ENCODE assay signal across 1 cellular context in the genomic region with DNA sequence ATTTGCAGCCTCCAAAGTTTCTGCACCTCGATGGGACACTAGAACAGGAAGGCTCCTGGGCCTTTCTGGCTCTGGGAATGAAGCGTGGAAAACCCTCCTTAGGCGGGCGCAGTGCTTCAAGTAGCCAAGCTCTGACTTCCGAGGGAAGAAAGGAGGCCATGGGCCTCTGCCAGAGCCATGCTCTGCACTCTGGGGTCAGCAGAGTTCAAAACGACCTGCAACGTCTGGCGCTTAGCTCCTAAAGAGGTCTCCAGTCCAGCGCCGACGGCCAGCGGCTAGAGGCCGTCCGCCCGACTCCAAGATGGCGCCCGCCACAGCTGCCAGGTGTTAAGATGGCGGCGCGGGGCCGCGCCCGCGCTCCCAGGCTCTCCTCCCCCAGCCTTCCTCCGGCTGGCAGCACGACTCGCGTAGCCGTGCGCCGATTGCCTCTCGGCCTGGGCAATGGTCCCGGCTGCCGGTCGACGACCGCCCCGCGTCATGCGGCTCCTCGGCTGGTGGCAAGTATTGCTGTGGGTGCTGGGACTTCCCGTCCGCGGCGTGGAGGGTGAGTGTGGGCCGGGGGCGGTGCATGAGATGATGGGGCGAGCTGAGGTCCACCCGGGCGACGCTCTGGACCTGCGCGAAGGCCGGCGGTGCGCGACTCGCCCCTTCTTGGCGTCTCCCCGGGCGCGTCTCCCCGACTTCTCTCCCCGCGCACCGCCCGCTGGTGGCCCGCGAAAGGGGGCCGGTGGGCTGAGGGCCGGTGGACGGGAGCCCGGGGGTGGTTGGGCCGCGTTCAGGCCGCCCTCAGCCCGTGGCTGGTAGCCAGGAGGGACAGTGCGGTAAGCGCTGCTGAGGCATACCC.
TF ChIP-seq lines count a peak whose summit lies in the region.

Gene TXNDC15, plus strand, starts transcription at position 385 of the 844 bp plus-strand sequence. Its CDS starts 57 bp downstream, at position 442.

TF ChIP-seq in H1, 55 proteins besides CTCF, POLR2A, EP300 and RAD21 (continues in another document):
- TF ChIP-seq TEAD4 (IDR thresholded peaks at IDR 0.05; ENCODE audit: low read depth, low read length) (peak; percentile 21; the same call in 1 of the 2 replicates), TAF7 (optimal IDR thresholded peaks at IDR 0.05; ENCODE audit: borderline replicate concordance, low read depth, low read length) (peak; percentile 93), BCL11A (IDR thresholded peaks at IDR 0.05; ENCODE audit: low read depth in 2 of 2, low read length in 2 of 2) (no peak), PHF8 (conservative IDR thresholded peaks at IDR 0.05; ENCODE audit: low read depth, low read length) (peak; percentile 91), KDM5A (IDR thresholded peaks at IDR 0.05; ENCODE audit: low read length) (0 out of 2 replicates have a peak, but pooled peaks have one; percentile 34), SP4 (IDR thresholded peaks at IDR 0.05; ENCODE audit: low read length) (0 out of 2 replicates have a peak, but pooled peaks have one; percentile 37), FOSL1 (IDR thresholded peaks at IDR 0.05; ENCODE audit: insufficient read depth, low read depth, low read length) (no peak), JUND (IDR thresholded peaks at IDR 0.05; ENCODE audit: low read length) (no peak), KDM1A (IDR thresholded peaks at IDR 0.05; ENCODE audit: borderline replicate concordance, low read length) (no peak), HDAC6 (IDR thresholded peaks at IDR 0.05; ENCODE audit: low read depth, low read length) (no peak), MAX (IDR thresholded peaks at IDR 0.05) (peak; percentile 82), TAF1 (IDR thresholded peaks at IDR 0.05; ENCODE audit: low read depth, low read length) (peak; percentile 98), SP2 (IDR thresholded peaks at IDR 0.05; ENCODE audit: low read length) (no peak), GTF2F1 (IDR thresholded peaks at IDR 0.05; ENCODE audit: borderline replicate concordance, low read depth, low read length) (no peak), GABPA (IDR thresholded peaks at IDR 0.05; ENCODE audit: borderline replicate concordance, insufficient read depth, low read length) (no peak), CHD7 (IDR thresholded peaks at IDR 0.05; ENCODE audit: insufficient replicate concordance, low read length) (no peak), RFX5 (IDR thresholded peaks at IDR 0.05; ENCODE audit: borderline replicate concordance, low read depth, low read length) (no peak), POU5F1 (IDR thresholded peaks at IDR 0.05; ENCODE audit: low read depth, low read length) (no peak), NANOG (IDR thresholded peaks at IDR 0.05; ENCODE audit: insufficient read depth, low read depth, low read length, poor library complexity, severe bottlenecking) (no peak), CTBP2 (IDR thresholded peaks at IDR 0.05; ENCODE audit: borderline replicate concordance, insufficient read depth, insufficient read length, low read length) (no peak), CHD2 (IDR thresholded peaks at IDR 0.05; ENCODE audit: low read length) (no peak), SP1 (IDR thresholded peaks at IDR 0.05; ENCODE audit: low read depth, low read length) (0 out of 2 replicates have a peak, but pooled peaks have one; percentile 30), JUN (IDR thresholded peaks at IDR 0.05; ENCODE audit: low read depth, low read length) (no peak), ASH2L (IDR thresholded peaks at IDR 0.05; ENCODE audit: low read length) (peak; percentile 71), POLR2AphosphoS5 (IDR thresholded peaks at IDR 0.05; ENCODE audit: low read depth, low read length) (no peak; the same call in none of the 2 replicates), ATF2 (IDR thresholded peaks at IDR 0.05; ENCODE audit: low read length) (no peak), NRF1 (IDR thresholded peaks at IDR 0.05; ENCODE audit: low read depth, low read length) (no peak), TBP (IDR thresholded peaks at IDR 0.05; ENCODE audit: low read depth, low read length) (peak; percentile 90), SIN3A (conservative IDR thresholded peaks at IDR 0.05 in 1 of 2, IDR thresholded peaks at IDR 0.05 in 1 of 2; ENCODE audit: low read depth in 1 of 2, low read length in 2 of 2) (peak in 1 of 2 experiments; percentile 47; a peak in 1 of 4 replicates), BACH1 (IDR thresholded peaks at IDR 0.05; ENCODE audit: low read length) (no peak), E2F6 (IDR thresholded peaks at IDR 0.05) (peak; percentile 35; the same call in 1 of the 2 replicates), EZH2 (IDR thresholded peaks at IDR 0.05; ENCODE audit: low read depth, low read length, severe bottlenecking) (no peak), CHD1 (IDR thresholded peaks at IDR 0.05; ENCODE audit: low read depth, low read length) (no peak), YY1 (IDR thresholded peaks at IDR 0.05; ENCODE audit: low read depth, low read length) (peak; percentile 100), SRF (IDR thresholded peaks at IDR 0.05; ENCODE audit: low read depth, low read length) (no peak), HDAC2 (IDR thresholded peaks at IDR 0.05; ENCODE audit: borderline replicate concordance in 1 of 2, low read depth in 2 of 2, low read length in 2 of 2) (0 out of 4 replicates have a peak, but pooled peaks of 1 of the 2 experiments have one; percentile 57), BRCA1 (IDR thresholded peaks at IDR 0.05; ENCODE audit: low read depth, low read length) (no peak), SUZ12 (IDR thresholded peaks at IDR 0.05; ENCODE audit: low read length) (no peak), SAP30 (IDR thresholded peaks at IDR 0.05; ENCODE audit: insufficient read depth, insufficient replicate concordance, low read length) (no peak), MAFK (IDR thresholded peaks at IDR 0.05; ENCODE audit: low read depth, low read length) (no peak), KDM4A (IDR thresholded peaks at IDR 0.05; ENCODE audit: low read depth, low read length, severe bottlenecking) (peak; percentile 97), SIRT6 (IDR thresholded peaks at IDR 0.05; ENCODE audit: low read length) (no peak), CBX5 (IDR thresholded peaks at IDR 0.05; ENCODE audit: low read depth, low read length) (no peak), SIX5 (IDR thresholded peaks at IDR 0.05; ENCODE audit: low read depth, low read length) (no peak), ZNF274 (IDR thresholded peaks at IDR 0.05; ENCODE audit: borderline replicate concordance, extremely low read depth, low read length) (no peak), TCF12 (IDR thresholded peaks at IDR 0.05; ENCODE audit: low read depth, low read length) (0 out of 2 replicates have a peak, but pooled peaks have one; percentile 55), CREB1 (IDR thresholded peaks at IDR 0.05) (peak; percentile 55; the same call in 1 of the 2 replicates), EGR1 (IDR thresholded peaks at IDR 0.05; ENCODE audit: borderline replicate concordance, low read depth, low read length) (peak; percentile 44; the same call in 1 of the 2 replicates), CEBPB (IDR thresholded peaks at IDR 0.05; ENCODE audit: low read depth, low read length) (no peak), ATF3 (IDR thresholded peaks at IDR 0.05; ENCODE audit: insufficient read depth, low read depth, low read length) (no peak), RXRA (IDR thresholded peaks at IDR 0.05; ENCODE audit: insufficient read depth, low read depth, low read length) (no peak), CBX8 (IDR thresholded peaks at IDR 0.05; ENCODE audit: borderline replicate concordance, low read depth, low read length) (no peak), RBBP5 (IDR thresholded peaks at IDR 0.05; ENCODE audit: borderline replicate concordance, low read depth, low read length) (peak; percentile 89; the same call in 1 of the 2 replicates)
- TF ChIP-seq, protein P1, sequence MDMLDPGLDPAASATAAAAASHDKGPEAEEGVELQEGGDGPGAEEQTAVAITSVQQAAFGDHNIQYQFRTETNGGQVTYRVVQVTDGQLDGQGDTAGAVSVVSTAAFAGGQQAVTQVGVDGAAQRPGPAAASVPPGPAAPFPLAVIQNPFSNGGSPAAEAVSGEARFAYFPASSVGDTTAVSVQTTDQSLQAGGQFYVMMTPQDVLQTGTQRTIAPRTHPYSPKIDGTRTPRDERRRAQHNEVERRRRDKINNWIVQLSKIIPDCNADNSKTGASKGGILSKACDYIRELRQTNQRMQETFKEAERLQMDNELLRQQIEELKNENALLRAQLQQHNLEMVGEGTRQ (IDR thresholded peaks at IDR 0.05; ENCODE audit: low read length): no peak
